8 cellular contexts compared by ENCODE assay signal in genomic region chr11:9001736-9002135, GRCh38. TPM values are rescaled to one million over a fixed set of nuclear protein-coding genes. Genes with fewer than 3 reads are reported as not detected.
A peak's percentile ranks its signal among the peaks of the same experiment; 100 is the strongest.
DNase-seq lines count a peak whose midpoint lies in the region; ATAC-seq and TF ChIP-seq lines count a peak whose summit lies in the region.
"Had no signal": no experiment of that assay in that cellular context is flagged by ENCODE, and none has a peak within 500 bp of the region (broad histone marks: within the 10 kb centered on the region; RNA-seq: fewer than 3 reads in every experiment).

No MANE protein-coding gene starts in this region.

- H3K36me3 ChIP-seq in IMR-90 (ENCODE audit: control insufficient read depth, insufficient read depth, low read length) (no peaks in the 10 kb centered on the region), OCI-LY7 (ENCODE audit: insufficient read depth, low read length) (no peaks in the 10 kb centered on the region)

- H3K4me2 ChIP-seq in IMR-90 (ENCODE audit: low read depth, low read length) (peak overlapping the region; percentile 40; the same call in 1 of the 2 replicates), OCI-LY7 (ENCODE audit: low read length) (no peak overlapping the region)

- H2AFZ ChIP-seq in IMR-90 (replicated peaks; ENCODE audit: low read length, poor library complexity) = peak overlapping the region; percentile 7
- H2AFZ ChIP-seq in OCI-LY7 (ENCODE audit: low read length) = no peak overlapping the region

- POLR2A ChIA-PET in IMR-90 (lab: Charles Lee; ENCODE audit: unreplicated experiment) (interaction anchor here (0.6 kb wide), 1 partner anchor 42 kb away, joined by 3 read pairs; no protein-coding TSS in a partner anchor), OCI-LY7 (lab: Charles Lee) (no interaction called here)

- peak overlapping the region; percentile 32 for H2BK5ac ChIP-seq in IMR-90 (ENCODE audit: low read depth, low read length, poor library complexity, severe bottlenecking)

- dilution Hi-C loops in IMR-90 (cut with HindIII; ENCODE audit: low sequenced_read_pairs, unreplicated experiment) = no loop called here

- H4K8ac ChIP-seq in IMR-90 (ENCODE audit: low read depth in 2 of 2, low read length in 2 of 2) = no peak overlapping the region

- H3K9me1 ChIP-seq in IMR-90 (ENCODE audit: insufficient read depth, low read length) = no peaks in the 10 kb centered on the region; the same call in 1 of the 2 replicates

- H3K4me3 ChIP-seq in IMR-90 (ENCODE audit: insufficient read depth, low read depth, low read length) (no peak overlapping the region), WI38 (ENCODE audit: low read depth, low read length) (peak overlapping the region; percentile 18), OCI-LY7 (ENCODE audit: low read depth, low read length, poor library complexity, severe bottlenecking) (no peak overlapping the region)

- H4K5ac ChIP-seq in IMR-90 (ENCODE audit: low read depth, low read length) = no peak overlapping the region

- TF ChIP-seq RAD21 in IMR-90 (IDR thresholded peaks at IDR 0.05; ENCODE audit: low read length) = no peak

- ATAC-seq in IMR-90 (ENCODE audit: low read depth) (peak; percentile 77), esophagus mucosa (peak; percentile 88), GM19455 (IDR thresholded peaks at IDR 0.05; ENCODE audit: unreplicated experiment) (no peak)

- no peak overlapping the region for H4K91ac ChIP-seq in IMR-90 (ENCODE audit: insufficient read depth, low read depth, low read length)

- no peaks in the 10 kb centered on the region for H4K20me1 ChIP-seq in IMR-90 (ENCODE audit: insufficient read depth, low read length)
- no peaks in the 10 kb centered on the region for H4K20me1 ChIP-seq in OCI-LY7 (ENCODE audit: insufficient read depth, low read length)

- DNase-seq in IMR-90 = peak; percentile 95
- DNase-seq in stimulated activated CD4-positive, alpha-beta T cell treated with anti-CD3 and anti-CD28 coated beads, TNF-alpha, amount 100 ng/mL, for 48 hours (ENCODE audit: low read depth in 3 of 3) = peak in 2 of 3 donors; percentile 27 to 54
- DNase-seq in activated CD4-positive, CD25-positive, alpha-beta regulatory T cell (lab: John Stamatoyannopoulos, UW) = no peak
- DNase-seq in OCI-LY7 (ENCODE audit: low spot score) = no peak

- H2BK20ac ChIP-seq in IMR-90 (ENCODE audit: low read depth, low read length) = no peak overlapping the region

- no peak overlapping the region for H2AK9ac ChIP-seq in IMR-90 (replicated peaks; ENCODE audit: low read depth, low read length, poor library complexity)

- TF ChIP-seq CTCF in IMR-90 (conservative IDR thresholded peaks at IDR 0.05; ENCODE audit: low read depth, low read length) = no peak
- no peak for TF ChIP-seq CTCF in WI38 (IDR thresholded peaks at IDR 0.05; ENCODE audit: low read depth, low read length)
- TF ChIP-seq CTCF in OCI-LY7 (conservative IDR thresholded peaks at IDR 0.05; ENCODE audit: low read length) = no peak

- no peak overlapping the region for H3K27ac ChIP-seq in IMR-90 (ENCODE audit: insufficient read depth, low read length)
- H3K27ac ChIP-seq in OCI-LY7 (ENCODE audit: low read depth, low read length, poor library complexity, severe bottlenecking) = no peak overlapping the region

- no peak overlapping the region for H2BK15ac ChIP-seq in IMR-90 (ENCODE audit: low read depth, low read length)

- no CpG with 5 or more reads among the region's 6 CpGs for WGBS in IMR-90 (ENCODE audit: extremely low coverage in 2 of 2, insufficient read length in 1 of 2), 2 experiments

- peaks cover 30% of the 10 kb centered on the region for H3K27me3 ChIP-seq in IMR-90 (ENCODE audit: control insufficient read depth, insufficient read depth, low read length)

- no peaks in the 10 kb centered on the region for H3K9me2 ChIP-seq in OCI-LY7 (ENCODE audit: insufficient read depth, low read length)

- no peak overlapping the region for H3K9ac ChIP-seq in IMR-90 (ENCODE audit: low read depth, low read length)

- CTCF ChIA-PET in IMR-90 (lab: Yijun Ruan, JAX) (no interaction called here), OCI-LY7 (lab: Charles Lee; ENCODE audit: unreplicated experiment) (no interaction called here)

- H3K9me3 ChIP-seq in IMR-90 (ENCODE audit: control insufficient read depth, insufficient read depth, low read length) (no peaks in the 10 kb centered on the region), OCI-LY7 (ENCODE audit: low read length) (no peaks in the 10 kb centered on the region)

- H3K14ac ChIP-seq in IMR-90 (replicated peaks; ENCODE audit: low read depth, low read length) = no peak overlapping the region

- no peak overlapping the region for H2AK5ac ChIP-seq in IMR-90 (ENCODE audit: low read depth, low read length)

- H3K56ac ChIP-seq in IMR-90 (ENCODE audit: extremely low read depth, insufficient read depth, low read length) = no peak overlapping the region

- no peak overlapping the region for H3K18ac ChIP-seq in IMR-90 (ENCODE audit: low read depth, low read length)

- no peak overlapping the region for H2BK120ac ChIP-seq in IMR-90 (ENCODE audit: low read depth, low read length)

- in situ Hi-C loops in IMR-90 (cut with MboI; ENCODE audit: low sequenced_read_pairs) = loop anchor here (25.0 kb wide), 1 partner anchor 511 kb away; no protein-coding TSS in a partner anchor

- TSS peak; percentile 31 for BruUV-seq in IMR-90 (replicated peaks; lab: Mats Ljungman, UMichigan)
- BruUV-seq in OCI-LY7 (replicated peaks; lab: Mats Ljungman, UMichigan) = no TSS peak

- no peak overlapping the region for H3K4ac ChIP-seq in IMR-90 (ENCODE audit: low read depth, low read length)

- no peak overlapping the region for H3K23ac ChIP-seq in IMR-90 (ENCODE audit: low read depth, low read length)

- intact Hi-C loops in IMR-90 (cut with micrococcal nuclease) = no loop called here
- intact Hi-C loops in OCI-LY7 (cut with micrococcal nuclease; ENCODE audit: unreplicated experiment) = no loop called here

- TF ChIP-seq POLR2A in IMR-90 (IDR thresholded peaks at IDR 0.05; ENCODE audit: low read depth, low read length) = no peak

- no peaks in the 10 kb centered on the region for H3K79me2 ChIP-seq in OCI-LY7 (ENCODE audit: insufficient read depth, low read depth, low read length)

- H3K4me1 ChIP-seq in IMR-90 (ENCODE audit: control insufficient read depth, insufficient read depth, low read length) = peaks cover 7% of the 10 kb centered on the region; the same call in 1 of the 2 replicates
- no peaks in the 10 kb centered on the region for H3K4me1 ChIP-seq in OCI-LY7 (ENCODE audit: insufficient read depth, low read length, poor library complexity, severe bottlenecking)

- H3K79me1 ChIP-seq in IMR-90 (ENCODE audit: low read depth in 1 of 2, low read length in 2 of 2) = peaks cover 7 to 25% of the 10 kb centered on the region in 2 experiments; a peak in 3 of 4 replicates

TF ChIP-seq in IMR-90, 13 proteins besides CTCF, POLR2A, EP300 and RAD21 (continues in another document):
- TF ChIP-seq MAZ (IDR thresholded peaks at IDR 0.05; ENCODE audit: borderline replicate concordance, low read depth, low read length) = no peak
- TF ChIP-seq RFX5 (IDR thresholded peaks at IDR 0.05; ENCODE audit: low read depth, low read length) = no peak
- TF ChIP-seq RCOR1 (IDR thresholded peaks at IDR 0.05; ENCODE audit: insufficient replicate concordance, low read length) = no peak
- peak; percentile 73; the same call in 1 of the 2 replicates for TF ChIP-seq FOS (IDR thresholded peaks at IDR 0.05; ENCODE audit: low read depth, low read length)
- TF ChIP-seq BHLHE40 (IDR thresholded peaks at IDR 0.05; ENCODE audit: low read depth, low read length) = peak; percentile 52
- TF ChIP-seq ELK1 (IDR thresholded peaks at IDR 0.05; ENCODE audit: borderline replicate concordance, low read depth, low read length) = no peak
- TF ChIP-seq MXI1 (IDR thresholded peaks at IDR 0.05; ENCODE audit: borderline replicate concordance, low read depth, low read length) = peak; percentile 73
- peak; percentile 55; the same call in 1 of the 2 replicates for TF ChIP-seq CEBPB (IDR thresholded peaks at IDR 0.05; ENCODE audit: low read depth, low read length)
- no peak for TF ChIP-seq MAFK (IDR thresholded peaks at IDR 0.05; ENCODE audit: low read depth, low read length)
- no peak for TF ChIP-seq NFE2L2 (IDR thresholded peaks at IDR 0.05; ENCODE audit: low read depth, low read length)
- TF ChIP-seq CHD1 (IDR thresholded peaks at IDR 0.05; ENCODE audit: low read depth, low read length) = no peak

RNA-seq across cellular contexts. Expression of gene NRIP3, which starts 2.1 kb away (rescaled TPM):
- 43.6 and 46.4 TPM in 2 replicates for total RNA-seq in IMR-90 (2012; rRNA removed)
- 9.8 and 11.5 TPM in 2 replicates for polyA plus RNA-seq in IMR-90 (2012; rRNA removed)
- 4.5 and 5.7 TPM in 2 replicates for polyA plus RNA-seq in IMR-90 (2012; cell fraction: cytosol; rRNA removed)
- 5.0 and 13.6 TPM in 2 replicates for polyA plus RNA-seq in IMR-90 (2012; cell fraction: nucleus; rRNA removed; ENCODE audit: low replicate concordance)
- total RNA-seq in esophagus mucosa = 0.80 TPM
- total RNA-seq in OCI-LY7 (2014; rRNA removed; shearing (Covaris generic)) = not detected in 2 replicates
- total RNA-seq in OCI-LY7 (2022) = not detected in 2 replicates

RNA-seq across cellular contexts. Expression of gene TMEM9B, which starts 37.5 kb away (rescaled TPM):
- total RNA-seq in IMR-90 (2012; rRNA removed) (25.6 and 40.0 TPM in 2 replicates), esophagus mucosa (41.8 TPM), OCI-LY7 (2022) (13.0 and 14.8 TPM in 2 replicates)
- polyA plus RNA-seq in IMR-90 (2012; rRNA removed) = 20.3 and 24.6 TPM in 2 replicates
- polyA plus RNA-seq in IMR-90 (2012; cell fraction: cytosol; rRNA removed) = 9.2 and 10.0 TPM in 2 replicates
- 2.2 and 8.8 TPM in 2 replicates for polyA plus RNA-seq in IMR-90 (2012; cell fraction: nucleus; rRNA removed; ENCODE audit: low replicate concordance)
- 8.5 and 13.4 TPM in 2 replicates for total RNA-seq in OCI-LY7 (2014; rRNA removed; shearing (Covaris generic))

RNA-seq across cellular contexts. Expression of gene ASCL3, which starts 58.9 kb away (rescaled TPM):
- total RNA-seq in IMR-90 (2012; rRNA removed) (not detected in 2 replicates), esophagus mucosa (not detected), OCI-LY7 (2022) (not detected in 2 replicates)
- not detected in 2 replicates for polyA plus RNA-seq in IMR-90 (2012; rRNA removed)
- polyA plus RNA-seq in IMR-90 (2012; cell fraction: cytosol; rRNA removed) = not detected in 2 replicates
- not detected in 2 replicates for polyA plus RNA-seq in IMR-90 (2012; cell fraction: nucleus; rRNA removed; ENCODE audit: low replicate concordance)
- not detected in 2 replicates for total RNA-seq in OCI-LY7 (2014; rRNA removed; shearing (Covaris generic))
- total RNA-seq: skeletal muscle tissue had no signal

Comparison
In these comparisons a context has a peak if more than half of its experiments do, and no peak if none do; other contexts are left out.
1. DNase-seq: peak in IMR-90 (single experiment) and stimulated activated CD4-positive, alpha-beta T cell treated with anti-CD3 and anti-CD28 coated beads, TNF-alpha, amount 100 ng/mL, for 48 hours (2 of 3); none in activated CD4-positive, CD25-positive, alpha-beta regulatory T cell (0 of 4) and OCI-LY7 (single experiment).
2. RNA of gene NRIP3, which starts 2.1 kb away (total RNA-seq): 43.6 to 46.4 TPM in IMR-90; 0.80 TPM in esophagus mucosa (single experiment) and not detected in OCI-LY7; every median in the first group is over 10 times any median in the second.